Comparison of ENCODE assay signal across 28 cellular contexts in genomic region chr22:34886391-34886790, GRCh38.
"Had no signal": no experiment of that assay in that cellular context is flagged by ENCODE, and none has a peak within 500 bp of the region (broad histone marks: within the 10 kb centered on the region; RNA-seq: fewer than 3 reads in every experiment).

No MANE protein-coding gene starts in this region.

- DNase-seq: dorsolateral prefrontal cortex; effector CD4-positive, alpha-beta T cell; hypothalamus; immature natural killer cell; islet precursor cell; kidney glomerular epithelial cell; left ventricle myocardium superior; lower lobe of right lung; naive thymus-derived CD8-positive, alpha-beta T cell; nephron progenitor cell; nucleus accumbens; ovary; posterior cingulate gyrus; psoas muscle; right cardiac atrium; spleen; stimulated activated CD4-positive, alpha-beta T cell treated with anti-CD3 and anti-CD28 coated beads, Interleukin-4, amount 100 ng/mL, for 4 hours; stimulated activated naive CD8-positive, alpha-beta T cell treated with anti-CD3 and anti-CD28 coated beads, Interleukin-15, Interleukin-2, amounts not matched to agents 100 U/mL and 50 U/mL, for 24 hours; substantia nigra; upper lobe of left lung; uterus had no signal

- H3K36me3 Mint-ChIP-seq: immature natural killer cell; stimulated activated memory B cell treated with anti-CD40 and anti-IgM and Interleukin-4, amounts not matched to agents 10 μg/mL and 1 μg/mL and 100 μg/mL, for 72 hours had no signal

- ATAC-seq: left ventricle myocardium superior; lower lobe of right lung; naive thymus-derived CD8-positive, alpha-beta T cell; psoas muscle; right cardiac atrium; stimulated activated memory B cell treated with anti-CD40 and anti-IgM and Interleukin-4, amounts not matched to agents 10 μg/mL and 1 μg/mL and 100 μg/mL, for 72 hours; stimulated activated naive CD8-positive, alpha-beta T cell treated with anti-CD3 and anti-CD28 coated beads, Interleukin-15, Interleukin-2, amounts not matched to agents 100 U/mL and 50 U/mL, for 24 hours had no signal

- H3K9me3 ChIP-seq: ovary, psoas muscle, uterus had no signal

- H3K27me3 Mint-ChIP-seq: stimulated activated memory B cell treated with anti-CD40 and anti-IgM and Interleukin-4, amounts not matched to agents 10 μg/mL and 1 μg/mL and 100 μg/mL, for 72 hours had no signal

- H3K36me3 ChIP-seq: esophagus muscularis mucosa, lower lobe of right lung, ovary, spleen, thoracic aorta, tibial nerve, upper lobe of left lung, uterus had no signal

- H3K4me3 Mint-ChIP-seq: immature natural killer cell; naive thymus-derived CD8-positive, alpha-beta T cell; nephron progenitor cell; stimulated activated memory B cell treated with anti-CD40 and anti-IgM and Interleukin-4, amounts not matched to agents 10 μg/mL and 1 μg/mL and 100 μg/mL, for 72 hours had no signal

- FAIRE-seq: colon, frontal cortex had no signal

- H3K4me1 ChIP-seq: esophagus muscularis mucosa, lower lobe of right lung, psoas muscle, spleen, tibial nerve, upper lobe of left lung, uterus had no signal

- H3K27ac Mint-ChIP-seq: immature natural killer cell; naive thymus-derived CD8-positive, alpha-beta T cell; nephron progenitor cell; stimulated activated memory B cell treated with anti-CD40 and anti-IgM and Interleukin-4, amounts not matched to agents 10 μg/mL and 1 μg/mL and 100 μg/mL, for 72 hours had no signal

- H3K27ac ChIP-seq: dorsolateral prefrontal cortex, esophagus muscularis mucosa, lower lobe of right lung, ovary, psoas muscle, spleen, thoracic aorta, tibial nerve, upper lobe of left lung, uterus had no signal

- H3K4me1 Mint-ChIP-seq: immature natural killer cell; naive thymus-derived CD8-positive, alpha-beta T cell; stimulated activated memory B cell treated with anti-CD40 and anti-IgM and Interleukin-4, amounts not matched to agents 10 μg/mL and 1 μg/mL and 100 μg/mL, for 72 hours had no signal

- H3K27me3 ChIP-seq: ovary, spleen, tibial nerve, upper lobe of left lung, uterus had no signal

- H3K4me3 ChIP-seq: dorsolateral prefrontal cortex, esophagus muscularis mucosa, lower lobe of right lung, ovary, psoas muscle, skin epidermis, spleen, thoracic aorta, tibial nerve, upper lobe of left lung, uterus had no signal
